2 cellular contexts compared by ENCODE assay signal in genomic region chr22:37300551-37301017, GRCh38.
TF ChIP-seq lines count a peak whose summit lies in the region.

No MANE protein-coding gene starts in this region.

TF ChIP-seq in IMR-90, 13 proteins besides CTCF, POLR2A, EP300 and RAD21:
- no peak for TF ChIP-seq SMC3 (IDR thresholded peaks at IDR 0.05; ENCODE audit: low read depth, low read length)
- TF ChIP-seq NFE2L2 (IDR thresholded peaks at IDR 0.05; ENCODE audit: low read depth, low read length), result no peak
- no peak for TF ChIP-seq BHLHE40 (IDR thresholded peaks at IDR 0.05; ENCODE audit: low read depth, low read length)
- no peak for TF ChIP-seq MAFK (IDR thresholded peaks at IDR 0.05; ENCODE audit: low read depth, low read length)

TF ChIP-seq in GM12878, 131 proteins besides CTCF, POLR2A, EP300 and RAD21:
- TF ChIP-seq CREB1 (IDR thresholded peaks at IDR 0.05; ENCODE audit: low read depth), result no peak
- 0 out of 2 replicates have a peak, but pooled peaks have one; percentile 25 for TF ChIP-seq POLR2AphosphoS5 (IDR thresholded peaks at IDR 0.05; ENCODE audit: low read length)
- no peak for TF ChIP-seq JUNB (IDR thresholded peaks at IDR 0.05)
